Comparison of ENCODE assay signal across 19 cellular contexts in the genomic region with DNA sequence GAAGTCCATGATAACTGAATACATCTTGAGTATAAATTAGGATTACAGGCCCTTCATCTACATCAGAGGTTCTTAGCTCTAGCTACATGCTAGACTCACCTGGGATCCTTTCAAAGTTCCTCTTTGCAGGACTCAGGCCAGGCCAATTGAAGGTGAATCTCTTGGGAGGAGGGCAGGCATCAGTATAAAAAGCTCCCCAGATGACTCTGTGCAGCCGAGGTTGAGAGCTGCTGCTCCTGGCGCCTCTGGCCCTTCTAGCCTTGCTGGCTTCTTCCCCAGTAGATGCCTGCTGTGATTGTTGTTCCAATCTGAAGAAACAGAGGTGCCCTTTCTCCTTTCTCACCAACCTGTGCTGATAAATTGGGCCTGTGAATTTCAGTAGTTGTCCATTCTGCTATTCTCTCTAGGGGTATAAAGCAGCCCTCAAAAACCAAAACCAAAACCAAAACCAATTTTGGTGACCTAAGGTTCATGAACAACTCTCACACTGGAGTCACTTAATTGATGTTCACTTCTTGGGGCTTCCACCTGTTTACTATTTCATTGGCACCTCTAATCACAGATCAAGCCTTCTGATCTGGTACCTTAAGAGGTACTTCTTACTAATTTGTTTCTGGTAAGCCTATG.
DNase-seq lines count a peak whose midpoint lies in the region; ATAC-seq and TF ChIP-seq lines count a peak whose summit lies in the region.
"Had no signal": no experiment of that assay in that cellular context is flagged by ENCODE, and none has a peak within 500 bp of the region (broad histone marks: within the 10 kb centered on the region; RNA-seq: fewer than 3 reads in every experiment).

No MANE protein-coding gene starts in this region.

- H2AFZ ChIP-seq in KMS-11 (ENCODE audit: low read depth), result peak overlapping the region; percentile 45; the same call in 1 of the 2 replicates

- intact Hi-C loops in adrenal gland (cut with DNase I) (loop anchor here in 1 of 2 donors (10.0 kb wide), 1 partner anchor 150 kb away; no protein-coding TSS in a partner anchor), natural killer cell (cut with micrococcal nuclease) (no loop called here)

- WGBS in adrenal gland, 4 donors, result 79 to 93% (median 82%) methylated on average over 2 of the region's 2 CpGs; no CpG with 5 or more reads in 1 of the 4 donors

- ATAC-seq in GM18498 (IDR thresholded peaks at IDR 0.05; ENCODE audit: unreplicated experiment) (peak; percentile 61), GM19438 (IDR thresholded peaks at IDR 0.05; ENCODE audit: low read depth, unreplicated experiment) (peak; percentile 81), HG02798 (IDR thresholded peaks at IDR 0.05; ENCODE audit: poor library complexity, unreplicated experiment) (peak; percentile 64), natural killer cell (no peak)
- ATAC-seq: activated naive CD4-positive, alpha-beta T cell treated with anti-CD3 and anti-CD28 coated beads, Interleukin-2, amount 50 U/mL, for 72 hours had no signal

- no peak overlapping the region; the same call in 1 of the 2 replicates for H3K9ac ChIP-seq in KMS-11

- H3K36me3 ChIP-seq in KMS-11 (ENCODE audit: insufficient read depth) (no peaks in the 10 kb centered on the region), adrenal gland (replicated peaks in 1 of 2) (no peaks in the 10 kb centered on the region), SJCRH30 (no peaks in the 10 kb centered on the region)
- H3K36me3 ChIP-seq: brain microvascular endothelial cell, MG63 had no signal

- no peak overlapping the region for H3K4me3 Mint-ChIP-seq in natural killer cell
- H3K4me3 Mint-ChIP-seq: activated T-cell treated with anti-CD3 and anti-CD28 coated beads, Interleukin-2, amount 50 U/mL, for 4 hours had no signal

- H3K79me2 ChIP-seq in KMS-11 (ENCODE audit: insufficient read depth, low read depth), result no peaks in the 10 kb centered on the region

- no peaks in the 10 kb centered on the region for H3K4me1 Mint-ChIP-seq in natural killer cell

- H3K27ac ChIP-seq in KMS-11, result peak overlapping the region; percentile 34; the same call in 1 of the 2 replicates
- no peak overlapping the region for H3K27ac ChIP-seq in adrenal gland
- H3K27ac ChIP-seq in SJCRH30, result no peak overlapping the region
- H3K27ac ChIP-seq: brain microvascular endothelial cell had no signal

- H3K27me3 ChIP-seq in KMS-11 (ENCODE audit: insufficient read depth, low read depth) (no peaks in the 10 kb centered on the region), adrenal gland (no peaks in the 10 kb centered on the region), SJCRH30 (no peaks in the 10 kb centered on the region)
- H3K27me3 ChIP-seq: brain microvascular endothelial cell, MG63 had no signal

- no peak for TF ChIP-seq POLR2A in adrenal gland (IDR thresholded peaks at IDR 0.05)

- no peaks in the 10 kb centered on the region for H3K36me3 Mint-ChIP-seq in natural killer cell
- H3K36me3 Mint-ChIP-seq: activated naive CD4-positive, alpha-beta T cell treated with anti-CD3 and anti-CD28 coated beads, Interleukin-2, amount 50 U/mL, for 72 hours had no signal

- H3K27me3 Mint-ChIP-seq in natural killer cell (ENCODE audit: low read depth in 2 of 2), result peaks cover 0 to 19% of the 10 kb centered on the region in 2 donors

- H3K4me2 ChIP-seq in KMS-11, result peak overlapping the region; percentile 37

- H4K20me1 ChIP-seq in KMS-11 (ENCODE audit: insufficient read depth), result no peaks in the 10 kb centered on the region

- TF ChIP-seq CTCF in KMS-11 (conservative IDR thresholded peaks at IDR 0.05; ENCODE audit: low read depth, low read length) (no peak), adrenal gland (IDR thresholded peaks at IDR 0.05) (no peak), natural killer cell (IDR thresholded peaks at IDR 0.05) (no peak)

- no peak overlapping the region for H3K27ac Mint-ChIP-seq in natural killer cell
- H3K27ac Mint-ChIP-seq: activated naive CD4-positive, alpha-beta T cell treated with anti-CD3 and anti-CD28 coated beads, Interleukin-2, amount 50 U/mL, for 72 hours had no signal

- DNase-seq in adrenal gland (no peak), natural killer cell (no peak), NCI-H526 treated with DMSO at 0.1 percent for 48 hours (lab: John Stamatoyannopoulos, UW) (no peak), SJCRH30 (no peak)
- DNase-seq: activated CD4-positive, alpha-beta T cell treated with anti-CD3 and anti-CD28 coated beads, Interleukin-2, amount 50 U/mL, for 1 hour; activated T-cell treated with anti-CD3 and anti-CD28 coated beads, Interleukin-2, amount 50 U/mL, for 4 hours; brain microvascular endothelial cell; cortex of kidney; MG63; NCI-H2029; NCI-H69; posterior cingulate gyrus; stimulated activated CD4-positive, alpha-beta T cell treated with anti-CD3 and anti-CD28 coated beads, Interleukin-4, amount 100 ng/mL, for 1 hour; stimulated activated CD8-positive, alpha-beta memory T cell treated with anti-CD3 and anti-CD28 coated beads, Interleukin-4, amount 100 ng/mL, for 48 hours had no signal

- H3K4me3 ChIP-seq in KMS-11 (IDR thresholded peaks at IDR 0.05; ENCODE audit: insufficient read depth, low read depth, low read length), result no peak overlapping the region
- H3K4me3 ChIP-seq in adrenal gland, result no peak overlapping the region
- H3K4me3 ChIP-seq in SJCRH30, result no peak overlapping the region
- H3K4me3 ChIP-seq: MG63 had no signal

- H3K4me1 ChIP-seq in KMS-11 (ENCODE audit: low read depth, poor library complexity, severe bottlenecking) (peaks cover 12% of the 10 kb centered on the region), adrenal gland (replicated peaks in 1 of 2) (no peaks in the 10 kb centered on the region), SJCRH30 (no peaks in the 10 kb centered on the region)

- H3K9me3 ChIP-seq in adrenal gland (replicated peaks in 1 of 3) (no peaks in the 10 kb centered on the region), SJCRH30 (replicated peaks) (no peaks in the 10 kb centered on the region)
- H3K9me3 ChIP-seq: MG63 had no signal

- no peaks in the 10 kb centered on the region for H3K9me3 Mint-ChIP-seq in natural killer cell
- H3K9me3 Mint-ChIP-seq: activated naive CD4-positive, alpha-beta T cell treated with anti-CD3 and anti-CD28 coated beads, Interleukin-2, amount 50 U/mL, for 72 hours; activated T-cell treated with anti-CD3 and anti-CD28 coated beads, Interleukin-2, amount 50 U/mL, for 4 hours had no signal

Comparison
In these comparisons a context has a peak if more than half of its experiments do, and no peak if none do; other contexts are left out.
1. ATAC-seq: peak in GM18498 (single experiment), GM19438 (single experiment) and HG02798 (single experiment); none in natural killer cell (0 of 3).